In the genomic region with DNA sequence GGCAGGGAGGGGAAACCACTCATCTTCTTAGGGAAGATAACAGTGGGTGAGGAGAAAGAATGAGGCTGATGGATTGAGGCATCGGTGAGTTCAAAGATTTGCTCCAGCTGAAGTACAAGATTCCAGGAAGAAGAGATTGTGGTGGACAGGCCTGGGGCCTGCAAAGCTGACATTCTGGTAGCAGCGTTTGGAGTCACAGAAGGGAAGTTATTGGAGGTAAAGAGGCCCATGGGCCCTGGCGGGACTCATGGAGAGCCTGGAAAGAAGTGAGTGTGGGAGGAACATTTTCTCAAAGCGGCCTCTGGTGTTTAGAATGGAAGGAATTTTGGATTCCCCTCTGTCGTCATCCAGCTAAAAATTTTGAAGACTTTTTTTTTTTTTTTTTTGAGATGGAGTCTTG, we compare ENCODE assay signal across 17 cellular contexts.
DNase-seq lines count a peak whose midpoint lies in the region; ATAC-seq, FAIRE-seq and TF ChIP-seq lines count a peak whose summit lies in the region.
"Had no signal": no experiment of that assay in that cellular context is flagged by ENCODE, and none has a peak within 500 bp of the region (broad histone marks: within the 10 kb centered on the region; RNA-seq: fewer than 3 reads in every experiment).

No MANE protein-coding gene starts in this region.

- no peaks in the 10 kb centered on the region for H3K79me2 ChIP-seq in osteoblast (ENCODE audit: insufficient read depth, low read length)

- H3K4me2 ChIP-seq in osteoblast (ENCODE audit: insufficient read depth, low read length): no peak overlapping the region
- H3K4me2 ChIP-seq: KMS-11 had no signal

- in situ Hi-C loops in Panc1 (cut with HindIII; ENCODE audit: low pct_unique_long_range_greater_than_20kb, low sequenced_read_pairs): no loop called here

- intact Hi-C loops in Panc1 (cut with micrococcal nuclease; ENCODE audit: unreplicated experiment): no loop called here

- no peak overlapping the region for H3K9ac ChIP-seq in endodermal cell (ENCODE audit: extremely low read depth, low read length, poor library complexity, severe bottlenecking)
- H3K9ac ChIP-seq: KMS-11 had no signal

- H3K27me3 Mint-ChIP-seq in activated T-cell treated with anti-CD3 and anti-CD28 coated beads, Interleukin-2, amount 50 U/mL, for 24 hours: no peaks in the 10 kb centered on the region
- H3K27me3 Mint-ChIP-seq in endodermal cell (ENCODE audit: insufficient read depth): no peaks in the 10 kb centered on the region
- no peaks in the 10 kb centered on the region for H3K27me3 Mint-ChIP-seq in stimulated activated naive CD8-positive, alpha-beta T cell treated with anti-CD3 and anti-CD28 coated beads, Interleukin-15, amount 100 ng/mL, for 72 hours
- H3K27me3 Mint-ChIP-seq: stimulated activated memory B cell treated with anti-CD40 and anti-IgM and Interleukin-4, amounts not matched to agents 10 μg/mL and 1 μg/mL and 100 μg/mL, for 72 hours had no signal

- POLR2A ChIA-PET in Panc1 (lab: Charles Lee): no interaction called here

- H3K9me3 ChIP-seq in Panc1 (ENCODE audit: control insufficient read depth, insufficient read depth, low read depth, low read length) (no peaks in the 10 kb centered on the region; the same call in 1 of the 2 replicates), endodermal cell (ENCODE audit: control insufficient read depth, low read length) (peaks cover 5% of the 10 kb centered on the region), osteoblast (ENCODE audit: low read depth, low read length) (peaks cover 3% of the 10 kb centered on the region), small intestine (ENCODE audit: control insufficient read depth, low read depth) (no peaks in the 10 kb centered on the region)

- H3K36me3 Mint-ChIP-seq in activated T-cell treated with anti-CD3 and anti-CD28 coated beads, Interleukin-2, amount 50 U/mL, for 24 hours (ENCODE audit: low read depth): peaks cover 4% of the 10 kb centered on the region
- H3K36me3 Mint-ChIP-seq in endodermal cell (ENCODE audit: low read depth): no peaks in the 10 kb centered on the region
- H3K36me3 Mint-ChIP-seq: stimulated activated memory B cell treated with anti-CD40 and anti-IgM and Interleukin-4, amounts not matched to agents 10 μg/mL and 1 μg/mL and 100 μg/mL, for 72 hours had no signal

- no peak overlapping the region for H2AFZ ChIP-seq in osteoblast (ENCODE audit: low read length)

- CTCF ChIA-PET in Panc1 (lab: Charles Lee): no interaction called here

- H3K27ac ChIP-seq in Panc1 (ENCODE audit: low read length) (peak overlapping the region; percentile 98), endodermal cell (ENCODE audit: low read depth, low read length) (no peak overlapping the region), osteoblast (ENCODE audit: low read depth, low read length) (no peak overlapping the region), small intestine (ENCODE audit: low read depth in 1 of 2, low read length in 1 of 2) (no peak overlapping the region)
- H3K27ac ChIP-seq: KMS-11 had no signal

- no peak for DNase-seq in activated T-cell treated with anti-CD3 and anti-CD28 coated beads, Interleukin-2, amount 50 U/mL, for 24 hours
- DNase-seq in activated T-cell treated with anti-CD3 and anti-CD28 coated beads, Interleukin-2, amount 50 U/mL, for 1 hour: no peak
- no peak for DNase-seq in Panc1 (ENCODE audit: low read depth, low spot score)
- no peak for DNase-seq in endodermal cell
- DNase-seq in stimulated activated naive CD8-positive, alpha-beta T cell treated with anti-CD3 and anti-CD28 coated beads, Interleukin-15, amount 100 ng/mL, for 72 hours: no peak
- DNase-seq in osteoblast (ENCODE audit: insufficient read length, low spot score, missing footprints): no peak
- no peak for DNase-seq in small intestine
- DNase-seq: effector CD8-positive, alpha-beta T cell; H9; NCI-H1048; NCI-H2081 treated with DMSO at 0.1 percent for 48 hours; NCI-H526; nephron progenitor cell had no signal

- WGBS in endodermal cell (ENCODE audit: insufficient coverage in 1 of 2, insufficient read length in 1 of 2), 2 experiments: 97 to 100% methylated on average over 4 to 5 of the region's 5 CpGs
- 90 to 96% (median 91%) methylated on average over 5 of the region's 5 CpGs for WGBS in small intestine, 3 donors

- H4K20me1 ChIP-seq in osteoblast (ENCODE audit: insufficient read depth, low read length): no peaks in the 10 kb centered on the region

- peak overlapping the region; percentile 73 for H3K27ac Mint-ChIP-seq in activated T-cell treated with anti-CD3 and anti-CD28 coated beads, Interleukin-2, amount 50 U/mL, for 24 hours
- H3K27ac Mint-ChIP-seq in endodermal cell: no peak overlapping the region
- peak overlapping the region; percentile 14 to 79 for H3K27ac Mint-ChIP-seq in stimulated activated naive CD8-positive, alpha-beta T cell treated with anti-CD3 and anti-CD28 coated beads, Interleukin-15, amount 100 ng/mL, for 72 hours
- H3K27ac Mint-ChIP-seq: H9; nephron progenitor cell; stimulated activated memory B cell treated with anti-CD40 and anti-IgM and Interleukin-4, amounts not matched to agents 10 μg/mL and 1 μg/mL and 100 μg/mL, for 72 hours had no signal

- peaks cover 14% of the 10 kb centered on the region for H3K4me1 ChIP-seq in Panc1 (ENCODE audit: control insufficient read depth, insufficient read depth, low read length)
- H3K4me1 ChIP-seq in endodermal cell (ENCODE audit: control insufficient read depth, insufficient read depth, low read length): peaks cover 12% of the 10 kb centered on the region
- peaks cover 18% of the 10 kb centered on the region for H3K4me1 ChIP-seq in osteoblast (ENCODE audit: insufficient read depth, low read length)
- H3K4me1 ChIP-seq in small intestine (ENCODE audit: control insufficient read depth in 2 of 2, insufficient read depth in 1 of 2, low read depth in 1 of 2, low read length in 1 of 2): no peaks in the 10 kb centered on the region

- TF ChIP-seq CTCF in Panc1 (IDR thresholded peaks at IDR 0.05) (no peak), endodermal cell (conservative IDR thresholded peaks at IDR 0.05) (no peak), osteoblast (IDR thresholded peaks at IDR 0.05; ENCODE audit: extremely low read depth, low read depth, low read length) (no peak)

- no peaks in the 10 kb centered on the region for H3K9me3 Mint-ChIP-seq in activated T-cell treated with anti-CD3 and anti-CD28 coated beads, Interleukin-2, amount 50 U/mL, for 24 hours
- no peaks in the 10 kb centered on the region for H3K9me3 Mint-ChIP-seq in endodermal cell
- H3K9me3 Mint-ChIP-seq in stimulated activated naive CD8-positive, alpha-beta T cell treated with anti-CD3 and anti-CD28 coated beads, Interleukin-15, amount 100 ng/mL, for 72 hours: no peaks in the 10 kb centered on the region
- H3K9me3 Mint-ChIP-seq: H9; stimulated activated memory B cell treated with anti-CD40 and anti-IgM and Interleukin-4, amounts not matched to agents 10 μg/mL and 1 μg/mL and 100 μg/mL, for 72 hours had no signal

- no peak for FAIRE-seq in small intestine (lab: Jason Lieb, UNC)
- FAIRE-seq: islet of Langerhans had no signal

- no TSS peak for BruUV-seq in Panc1 (replicated peaks; lab: Mats Ljungman, UMichigan)

- H3K27me3 ChIP-seq in Panc1 (ENCODE audit: control insufficient read depth, insufficient read depth, low read length) (no peaks in the 10 kb centered on the region), endodermal cell (ENCODE audit: control insufficient read depth, insufficient read depth, low read length, poor library complexity, severe bottlenecking) (no peaks in the 10 kb centered on the region), osteoblast (ENCODE audit: insufficient read depth, low read length) (no peaks in the 10 kb centered on the region), small intestine (ENCODE audit: control insufficient read depth in 2 of 2, insufficient read depth in 2 of 2, low read length in 2 of 2) (no peaks in the 10 kb centered on the region)

- no peak overlapping the region for H3K4me3 ChIP-seq in Panc1 (ENCODE audit: low read depth in 2 of 2, low read length in 2 of 2)
- H3K4me3 ChIP-seq in endodermal cell (ENCODE audit: low read length): peak overlapping the region; percentile 53
- no peak overlapping the region for H3K4me3 ChIP-seq in osteoblast (ENCODE audit: insufficient read depth, low read length)
- no peak overlapping the region for H3K4me3 ChIP-seq in small intestine (ENCODE audit: low read depth in 1 of 2, low read length in 2 of 2)

- H3K36me3 ChIP-seq in Panc1 (ENCODE audit: control insufficient read depth, insufficient read depth, low read length): no peaks in the 10 kb centered on the region
- no peaks in the 10 kb centered on the region for H3K36me3 ChIP-seq in endodermal cell (ENCODE audit: control insufficient read depth, insufficient read depth, low read length)
- no peaks in the 10 kb centered on the region for H3K36me3 ChIP-seq in osteoblast (ENCODE audit: insufficient read depth, low read length)
- no peaks in the 10 kb centered on the region for H3K36me3 ChIP-seq in small intestine (ENCODE audit: control insufficient read depth in 2 of 2, insufficient read depth in 2 of 2, low read length in 2 of 2)

- H3K4me1 Mint-ChIP-seq in activated T-cell treated with anti-CD3 and anti-CD28 coated beads, Interleukin-2, amount 50 U/mL, for 24 hours (ENCODE audit: low read depth): peaks cover 71% of the 10 kb centered on the region
- H3K4me1 Mint-ChIP-seq in endodermal cell: peaks cover 35% of the 10 kb centered on the region
- H3K4me1 Mint-ChIP-seq in stimulated activated naive CD8-positive, alpha-beta T cell treated with anti-CD3 and anti-CD28 coated beads, Interleukin-15, amount 100 ng/mL, for 72 hours: peaks cover 80% of the 10 kb centered on the region

- no peak for ATAC-seq in Panc1
- ATAC-seq in stimulated activated naive CD8-positive, alpha-beta T cell treated with anti-CD3 and anti-CD28 coated beads, Interleukin-15, amount 100 ng/mL, for 72 hours: no peak
- no peak for ATAC-seq in HG02973 (IDR thresholded peaks at IDR 0.05; ENCODE audit: unreplicated experiment)
- ATAC-seq: stimulated activated memory B cell treated with anti-CD40 and anti-IgM and Interleukin-4, amounts not matched to agents 10 μg/mL and 1 μg/mL and 100 μg/mL, for 72 hours had no signal

- peak overlapping the region; percentile 21 for H3K4me3 Mint-ChIP-seq in activated T-cell treated with anti-CD3 and anti-CD28 coated beads, Interleukin-2, amount 50 U/mL, for 24 hours
- no peak overlapping the region for H3K4me3 Mint-ChIP-seq in endodermal cell
- peak overlapping the region in 1 of 2 donors; percentile 11 for H3K4me3 Mint-ChIP-seq in stimulated activated naive CD8-positive, alpha-beta T cell treated with anti-CD3 and anti-CD28 coated beads, Interleukin-15, amount 100 ng/mL, for 72 hours
- H3K4me3 Mint-ChIP-seq: H9; nephron progenitor cell; stimulated activated memory B cell treated with anti-CD40 and anti-IgM and Interleukin-4, amounts not matched to agents 10 μg/mL and 1 μg/mL and 100 μg/mL, for 72 hours had no signal
